ENCODE assay signal across 15 cellular contexts in genomic region chr3:156776046-156776445, GRCh38. TPM values are rescaled to one million over a fixed set of nuclear protein-coding genes. Genes with fewer than 3 reads are reported as not detected.
"Had no signal": no experiment of that assay in that cellular context is flagged by ENCODE, and none has a peak within 500 bp of the region (broad histone marks: within the 10 kb centered on the region; RNA-seq: fewer than 3 reads in every experiment).

No MANE protein-coding gene starts in this region.

- H3K9me3 ChIP-seq: body of pancreas, tibial nerve, vagina had no signal

- H3K4me3 ChIP-seq: body of pancreas, lung, tibial nerve, vagina had no signal

- H3K4me1 ChIP-seq: body of pancreas, vagina had no signal

- H3K36me3 ChIP-seq: tibial nerve, vagina had no signal

- H3K27ac ChIP-seq: body of pancreas, tibial nerve, vagina had no signal

- H3K27me3 ChIP-seq: body of pancreas, tibial nerve, vagina had no signal

- ATAC-seq: body of pancreas; stimulated activated naive B cell treated with anti-CD40 and anti-IgM and Interleukin-4, amounts not matched to agents 10 μg/mL and 1 μg/mL and 100 μg/mL, for 72 hours; T-helper 17 cell had no signal

- DNase-seq: activated CD4-positive, alpha-beta T cell treated with anti-CD3 and anti-CD28 coated beads, Interleukin-2, amount 10 ng/mL, durations not matched to agents 24 days and 14 days; activated CD4-positive, CD25-positive, alpha-beta regulatory T cell; activated CD8-positive, alpha-beta memory T cell treated with anti-CD3 and anti-CD28 coated beads for 24 hours; activated naive CD8-positive, alpha-beta T cell treated with anti-CD3 and anti-CD28 coated beads for 36 hours; amygdala; body of pancreas; cortex of kidney; effector memory CD4-positive, alpha-beta T cell; islet precursor cell; stimulated activated CD4-positive, alpha-beta T cell treated with anti-CD3 and anti-CD28 coated beads, Interleukin-2, amount 100 ng/mL, for 48 hours; stimulated activated naive B cell treated with anti-CD40 and anti-IgM and Interleukin-4, amounts not matched to agents 10 μg/mL and 1 μg/mL and 100 μg/mL, for 72 hours; T-helper 17 cell had no signal

RNA-seq across cellular contexts. Expression of gene LEKR1, which starts 50.1 kb away (rescaled TPM):
- total RNA-seq: vagina had no signal
